ENCODE assay signal across 8 cellular contexts in genomic region chr7:26061340-26062239, GRCh38.
DNase-seq lines count a peak whose midpoint lies in the region; ATAC-seq and TF ChIP-seq lines count a peak whose summit lies in the region.

No MANE protein-coding gene starts in this region.

- DNase-seq in NCI-H187 (lab: John Stamatoyannopoulos, UW), result peak; percentile 58 to 93
- peak; percentile 23 for DNase-seq in T-helper 22 cell (ENCODE audit: low read depth)
- peak; percentile 23 for DNase-seq in astrocyte of the spinal cord (ENCODE audit: low read depth, low spot score)
- peak; percentile 84 for DNase-seq in islet precursor cell
- DNase-seq in stimulated activated CD4-positive, alpha-beta T cell treated with anti-CD3 and anti-CD28 coated beads, Interleukin-4, amount 100 ng/mL, for 4 hours, result peak; percentile 60 to 63

- no peaks in the 10 kb centered on the region for H3K27me3 ChIP-seq in BLaER1

- H3K9me3 ChIP-seq in BLaER1, result no peaks in the 10 kb centered on the region

- H3K4me3 ChIP-seq in BLaER1 (no peak overlapping the region), astrocyte of the spinal cord (ENCODE audit: low read depth, low read length) (no peak overlapping the region)

- peak overlapping the region; percentile 43 for H3K4me2 ChIP-seq in BLaER1

- H3K27ac ChIP-seq in BLaER1, result no peak overlapping the region

- peaks cover 18% of the 10 kb centered on the region for H3K4me1 ChIP-seq in BLaER1

- peak; percentile 88 for TF ChIP-seq CTCF in astrocyte of the spinal cord (IDR thresholded peaks at IDR 0.05; ENCODE audit: low read depth, low read length)

- H4K20me1 ChIP-seq in BLaER1, result no peaks in the 10 kb centered on the region

- H3K36me3 ChIP-seq in BLaER1, result no peaks in the 10 kb centered on the region

- peak; percentile 60 for ATAC-seq in GM21619 (IDR thresholded peaks at IDR 0.05; ENCODE audit: unreplicated experiment)
- no peak for ATAC-seq in GM21390 (IDR thresholded peaks at IDR 0.05; ENCODE audit: unreplicated experiment)

- in situ Hi-C loops in astrocyte of the spinal cord (cut with HindIII; ENCODE audit: low sequenced_read_pairs), result no loop called here

- H3K9ac ChIP-seq in BLaER1, result no peak overlapping the region

Comparison
In these comparisons a context has a peak if more than half of its experiments do, and no peak if none do; other contexts are left out.
1. DNase-seq: peak in every context shown above with its lines; median percentile 84 in islet precursor cell; 76 in NCI-H187; 62 in stimulated activated CD4-positive, alpha-beta T cell treated with anti-CD3 and anti-CD28 coated beads, Interleukin-4, amount 100 ng/mL, for 4 hours; 23 in T-helper 22 cell; 23 in astrocyte of the spinal cord.